ENCODE assay signal across 1 cellular context in the genomic region with DNA sequence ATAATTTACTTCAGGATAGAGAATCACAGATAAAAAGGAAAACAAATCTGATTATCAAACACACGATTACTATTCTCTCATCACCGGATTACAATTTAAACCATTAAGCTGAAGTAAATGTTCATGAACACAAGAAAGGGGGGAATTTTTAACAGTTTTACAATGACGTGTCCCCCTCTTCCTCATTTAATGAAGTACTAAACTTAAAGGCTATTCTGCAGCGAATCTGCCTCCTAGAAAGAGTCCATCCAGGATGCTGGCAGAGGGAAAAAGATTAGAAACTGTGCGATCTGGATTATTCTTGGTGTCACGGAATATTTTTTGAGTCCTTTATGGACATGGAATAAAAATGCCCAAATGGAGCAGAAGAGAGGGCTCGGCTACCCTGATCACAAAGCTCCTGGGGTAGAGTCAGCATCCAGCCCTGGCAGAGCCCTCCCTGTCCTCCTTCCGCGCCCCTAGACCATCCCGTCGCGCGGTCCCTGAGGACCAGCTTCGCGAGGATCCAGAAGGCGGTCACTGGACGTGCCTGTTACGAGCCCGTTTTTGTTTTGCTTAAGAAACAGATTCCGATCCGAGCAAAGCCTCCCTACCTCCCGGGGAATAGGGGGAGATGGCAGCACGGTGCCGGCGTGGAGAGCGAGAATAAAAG.
TF ChIP-seq lines count a peak whose summit lies in the region.

No MANE protein-coding gene starts in this region.

TF ChIP-seq in K562, 482 proteins besides CTCF, POLR2A, EP300 and RAD21 (continued from another document):
- TF ChIP-seq, protein P1, sequence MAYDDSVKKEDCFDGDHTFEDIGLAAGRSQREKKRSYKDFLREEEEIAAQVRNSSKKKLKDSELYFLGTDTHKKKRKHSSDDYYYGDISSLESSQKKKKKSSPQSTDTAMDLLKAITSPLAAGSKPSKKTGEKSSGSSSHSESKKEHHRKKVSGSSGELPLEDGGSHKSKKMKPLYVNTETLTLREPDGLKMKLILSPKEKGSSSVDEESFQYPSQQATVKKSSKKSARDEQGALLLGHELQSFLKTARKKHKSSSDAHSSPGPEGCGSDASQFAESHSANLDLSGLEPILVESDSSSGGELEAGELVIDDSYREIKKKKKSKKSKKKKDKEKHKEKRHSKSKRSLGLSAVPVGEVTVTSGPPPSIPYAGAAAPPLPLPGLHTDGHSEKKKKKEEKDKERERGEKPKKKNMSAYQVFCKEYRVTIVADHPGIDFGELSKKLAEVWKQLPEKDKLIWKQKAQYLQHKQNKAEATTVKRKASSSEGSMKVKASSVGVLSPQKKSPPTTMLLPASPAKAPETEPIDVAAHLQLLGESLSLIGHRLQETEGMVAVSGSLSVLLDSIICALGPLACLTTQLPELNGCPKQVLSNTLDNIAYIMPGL (CRISPR knock-in tag; IDR thresholded peaks at IDR 0.05) = 0 out of 2 replicates have a peak, but pooled peaks have one; percentile 19
- TF ChIP-seq LCOR (CRISPR knock-in tag; IDR thresholded peaks at IDR 0.05) (no peak), RBBP5 (IDR thresholded peaks at IDR 0.05; ENCODE audit: borderline replicate concordance, insufficient read depth, low read length, poor library complexity, severe bottlenecking) (peak; percentile 66), EP400 (IDR thresholded peaks at IDR 0.05) (0 out of 2 replicates have a peak, but pooled peaks have one; percentile 3), SPI1 (IDR thresholded peaks at IDR 0.05; ENCODE audit: borderline replicate concordance, low read depth, low read length) (0 out of 2 replicates have a peak, but pooled peaks have one; percentile 12), BRD4 (IDR thresholded peaks at IDR 0.05) (0 out of 2 replicates have a peak, but pooled peaks have one; percentile 3), KDM4B (IDR thresholded peaks at IDR 0.05; ENCODE audit: borderline replicate concordance in 2 of 2, low read depth in 1 of 2) (0 out of 4 replicates have a peak, but pooled peaks of 1 of the 2 experiments have one; percentile 31), POLR3A (IDR thresholded peaks at IDR 0.05; ENCODE audit: borderline replicate concordance, extremely low read depth, insufficient read depth, insufficient read length) (no peak), SMARCE1 (IDR thresholded peaks at IDR 0.05) (peak; percentile 42; the same call in 1 of the 2 replicates), ZNF408 (CRISPR knock-in tag; IDR thresholded peaks at IDR 0.05; ENCODE audit: low read depth) (no peak), ZNF589 (CRISPR knock-in tag; IDR thresholded peaks at IDR 0.05; ENCODE audit: low read depth) (0 out of 2 replicates have a peak, but pooled peaks have one; percentile 27), BRCA1 (IDR thresholded peaks at IDR 0.05) (no peak), BRCA1 (CRISPR knock-in tag; IDR thresholded peaks at IDR 0.05) (no peak)
TF ChIP-seq in K562: peak in this region for 15.
